1 cellular context compared by ENCODE assay signal in the genomic region with DNA sequence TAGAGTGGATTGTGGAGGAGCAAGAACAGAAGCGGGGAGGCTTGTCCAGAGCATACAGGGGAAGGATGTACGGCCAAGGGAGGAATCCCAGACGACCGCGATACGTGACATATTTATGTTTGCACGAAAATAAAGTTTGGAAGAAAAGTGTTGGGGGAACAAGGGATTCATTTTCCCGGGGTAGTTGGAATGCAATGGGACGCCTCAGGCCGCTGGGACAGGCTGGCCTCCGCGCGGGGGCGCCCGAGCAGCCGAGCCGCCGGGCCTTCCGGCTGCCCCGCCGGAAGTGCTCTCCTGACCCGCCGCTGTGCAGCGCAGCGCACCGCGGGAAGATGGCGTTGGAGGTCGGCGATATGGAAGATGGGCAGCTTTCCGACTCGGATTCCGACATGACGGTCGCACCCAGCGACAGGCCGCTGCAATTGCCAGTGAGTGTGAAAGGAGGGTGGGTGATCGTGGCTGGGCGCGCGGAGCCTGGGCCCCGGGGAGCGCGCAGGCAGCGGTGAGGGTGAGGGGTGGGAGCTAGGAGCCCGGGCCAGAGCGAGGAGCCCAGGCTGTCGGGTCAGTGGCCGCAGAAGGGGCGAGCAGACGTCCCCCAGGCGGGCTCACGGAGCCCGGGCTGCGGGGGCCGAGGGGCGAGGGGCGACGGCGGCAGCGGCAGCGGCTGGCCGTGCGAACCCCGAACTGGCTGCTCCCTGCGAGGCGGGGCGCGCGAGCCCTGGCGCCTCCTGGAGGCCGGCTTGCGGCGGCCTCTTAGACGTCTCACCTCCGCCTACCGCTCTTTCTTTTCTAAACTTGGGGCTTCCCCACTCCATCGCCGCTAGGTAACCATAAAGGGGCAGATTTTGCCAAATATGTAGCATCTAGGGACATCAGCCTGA.
TF ChIP-seq lines count a peak whose summit lies in the region.

A gene with protein sequence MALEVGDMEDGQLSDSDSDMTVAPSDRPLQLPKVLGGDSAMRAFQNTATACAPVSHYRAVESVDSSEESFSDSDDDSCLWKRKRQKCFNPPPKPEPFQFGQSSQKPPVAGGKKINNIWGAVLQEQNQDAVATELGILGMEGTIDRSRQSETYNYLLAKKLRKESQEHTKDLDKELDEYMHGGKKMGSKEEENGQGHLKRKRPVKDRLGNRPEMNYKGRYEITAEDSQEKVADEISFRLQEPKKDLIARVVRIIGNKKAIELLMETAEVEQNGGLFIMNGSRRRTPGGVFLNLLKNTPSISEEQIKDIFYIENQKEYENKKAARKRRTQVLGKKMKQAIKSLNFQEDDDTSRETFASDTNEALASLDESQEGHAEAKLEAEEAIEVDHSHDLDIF (plus strand): TSS at position 317 of the 881 bp plus-strand sequence. CDS start 16 bp downstream, at position 333.

TF ChIP-seq in HEK293, 187 proteins besides CTCF, POLR2A, EP300 and RAD21 (continued from another document and continues in another):
- TF ChIP-seq HIC1 (tag by site-specific recombination; IDR thresholded peaks at IDR 0.05) (no peak), KLF8 (tag by site-specific recombination; IDR thresholded peaks at IDR 0.05) (peak; percentile 57; the same call in 1 of the 2 replicates), ZBTB7A (tag by site-specific recombination; IDR thresholded peaks at IDR 0.05; ENCODE audit: low read depth) (no peak), ZSCAN30 (tag by site-specific recombination; IDR thresholded peaks at IDR 0.05) (peak; percentile 62; the same call in 1 of the 2 replicates), ZNF354C (tag by site-specific recombination; IDR thresholded peaks at IDR 0.05; ENCODE audit: borderline replicate concordance, low read depth) (no peak), ZNF37A (tag by site-specific recombination; IDR thresholded peaks at IDR 0.05) (no peak), ZNF530 (tag by site-specific recombination; IDR thresholded peaks at IDR 0.05; ENCODE audit: low read depth) (no peak), OVOL3 (tag by site-specific recombination; IDR thresholded peaks at IDR 0.05) (no peak), GLI2 (tag by site-specific recombination; IDR thresholded peaks at IDR 0.05; ENCODE audit: borderline replicate concordance, low read depth) (no peak), ZNF610 (tag by site-specific recombination; IDR thresholded peaks at IDR 0.05; ENCODE audit: borderline replicate concordance) (0 out of 2 replicates have a peak, but pooled peaks have one; percentile 57), ZNF221 (tag by site-specific recombination; IDR thresholded peaks at IDR 0.05; ENCODE audit: borderline replicate concordance) (no peak), ATF2 (tag by site-specific recombination; IDR thresholded peaks at IDR 0.05; ENCODE audit: low read depth) (no peak), ZIC2 (tag by site-specific recombination; IDR thresholded peaks at IDR 0.05) (peak; percentile 67), ZNF514 (tag by site-specific recombination; IDR thresholded peaks at IDR 0.05) (no peak), PATZ1 (tag by site-specific recombination; IDR thresholded peaks at IDR 0.05) (no peak), ZNF292 (tag by site-specific recombination; IDR thresholded peaks at IDR 0.05; ENCODE audit: borderline replicate concordance, low read depth) (no peak), ZNF580 (tag by site-specific recombination; IDR thresholded peaks at IDR 0.05) (0 out of 2 replicates have a peak, but pooled peaks have one; percentile 27), ZNF394 (tag by site-specific recombination; IDR thresholded peaks at IDR 0.05; ENCODE audit: borderline replicate concordance) (peak; percentile 36; the same call in 1 of the 2 replicates), SCRT1 (tag by site-specific recombination; IDR thresholded peaks at IDR 0.05; ENCODE audit: borderline replicate concordance) (no peak), ZNF791 (tag by site-specific recombination; IDR thresholded peaks at IDR 0.05) (no peak), ZNF623 (tag by site-specific recombination; IDR thresholded peaks at IDR 0.05) (no peak), ZNF488 (tag by site-specific recombination; IDR thresholded peaks at IDR 0.05) (no peak), ZNF132 (tag by site-specific recombination; IDR thresholded peaks at IDR 0.05; ENCODE audit: borderline replicate concordance) (no peak), ZNF366 (tag by site-specific recombination; conservative IDR thresholded peaks at IDR 0.05) (0 out of 2 replicates have a peak, but pooled peaks have one; percentile 13), OSR2 (tag by site-specific recombination; IDR thresholded peaks at IDR 0.05) (no peak), GLIS2 (tag by site-specific recombination; IDR thresholded peaks at IDR 0.05) (peak; percentile 14; the same call in 1 of the 2 replicates), ZNF211 (tag by site-specific recombination; IDR thresholded peaks at IDR 0.05; ENCODE audit: low read depth) (no peak)
- TF ChIP-seq, protein P1, sequence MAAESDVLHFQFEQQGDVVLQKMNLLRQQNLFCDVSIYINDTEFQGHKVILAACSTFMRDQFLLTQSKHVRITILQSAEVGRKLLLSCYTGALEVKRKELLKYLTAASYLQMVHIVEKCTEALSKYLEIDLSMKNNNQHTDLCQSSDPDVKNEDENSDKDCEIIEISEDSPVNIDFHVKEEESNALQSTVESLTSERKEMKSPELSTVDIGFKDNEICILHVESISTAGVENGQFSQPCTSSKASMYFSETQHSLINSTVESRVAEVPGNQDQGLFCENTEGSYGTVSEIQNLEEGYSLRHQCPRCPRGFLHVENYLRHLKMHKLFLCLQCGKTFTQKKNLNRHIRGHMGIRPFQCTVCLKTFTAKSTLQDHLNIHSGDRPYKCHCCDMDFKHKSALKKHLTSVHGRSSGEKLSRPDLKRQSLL (tag by site-specific recombination; IDR thresholded peaks at IDR 0.05), result 0 out of 2 replicates have a peak, but pooled peaks have one; percentile 7
- TF ChIP-seq, protein P2, sequence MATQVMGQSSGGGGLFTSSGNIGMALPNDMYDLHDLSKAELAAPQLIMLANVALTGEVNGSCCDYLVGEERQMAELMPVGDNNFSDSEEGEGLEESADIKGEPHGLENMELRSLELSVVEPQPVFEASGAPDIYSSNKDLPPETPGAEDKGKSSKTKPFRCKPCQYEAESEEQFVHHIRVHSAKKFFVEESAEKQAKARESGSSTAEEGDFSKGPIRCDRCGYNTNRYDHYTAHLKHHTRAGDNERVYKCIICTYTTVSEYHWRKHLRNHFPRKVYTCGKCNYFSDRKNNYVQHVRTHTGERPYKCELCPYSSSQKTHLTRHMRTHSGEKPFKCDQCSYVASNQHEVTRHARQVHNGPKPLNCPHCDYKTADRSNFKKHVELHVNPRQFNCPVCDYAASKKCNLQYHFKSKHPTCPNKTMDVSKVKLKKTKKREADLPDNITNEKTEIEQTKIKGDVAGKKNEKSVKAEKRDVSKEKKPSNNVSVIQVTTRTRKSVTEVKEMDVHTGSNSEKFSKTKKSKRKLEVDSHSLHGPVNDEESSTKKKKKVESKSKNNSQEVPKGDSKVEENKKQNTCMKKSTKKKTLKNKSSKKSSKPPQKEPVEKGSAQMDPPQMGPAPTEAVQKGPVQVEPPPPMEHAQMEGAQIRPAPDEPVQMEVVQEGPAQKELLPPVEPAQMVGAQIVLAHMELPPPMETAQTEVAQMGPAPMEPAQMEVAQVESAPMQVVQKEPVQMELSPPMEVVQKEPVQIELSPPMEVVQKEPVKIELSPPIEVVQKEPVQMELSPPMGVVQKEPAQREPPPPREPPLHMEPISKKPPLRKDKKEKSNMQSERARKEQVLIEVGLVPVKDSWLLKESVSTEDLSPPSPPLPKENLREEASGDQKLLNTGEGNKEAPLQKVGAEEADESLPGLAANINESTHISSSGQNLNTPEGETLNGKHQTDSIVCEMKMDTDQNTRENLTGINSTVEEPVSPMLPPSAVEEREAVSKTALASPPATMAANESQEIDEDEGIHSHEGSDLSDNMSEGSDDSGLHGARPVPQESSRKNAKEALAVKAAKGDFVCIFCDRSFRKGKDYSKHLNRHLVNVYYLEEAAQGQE (tag by site-specific recombination; IDR thresholded peaks at IDR 0.05), result no peak; the same call in 1 of the 2 replicates
- TF ChIP-seq, protein P3, sequence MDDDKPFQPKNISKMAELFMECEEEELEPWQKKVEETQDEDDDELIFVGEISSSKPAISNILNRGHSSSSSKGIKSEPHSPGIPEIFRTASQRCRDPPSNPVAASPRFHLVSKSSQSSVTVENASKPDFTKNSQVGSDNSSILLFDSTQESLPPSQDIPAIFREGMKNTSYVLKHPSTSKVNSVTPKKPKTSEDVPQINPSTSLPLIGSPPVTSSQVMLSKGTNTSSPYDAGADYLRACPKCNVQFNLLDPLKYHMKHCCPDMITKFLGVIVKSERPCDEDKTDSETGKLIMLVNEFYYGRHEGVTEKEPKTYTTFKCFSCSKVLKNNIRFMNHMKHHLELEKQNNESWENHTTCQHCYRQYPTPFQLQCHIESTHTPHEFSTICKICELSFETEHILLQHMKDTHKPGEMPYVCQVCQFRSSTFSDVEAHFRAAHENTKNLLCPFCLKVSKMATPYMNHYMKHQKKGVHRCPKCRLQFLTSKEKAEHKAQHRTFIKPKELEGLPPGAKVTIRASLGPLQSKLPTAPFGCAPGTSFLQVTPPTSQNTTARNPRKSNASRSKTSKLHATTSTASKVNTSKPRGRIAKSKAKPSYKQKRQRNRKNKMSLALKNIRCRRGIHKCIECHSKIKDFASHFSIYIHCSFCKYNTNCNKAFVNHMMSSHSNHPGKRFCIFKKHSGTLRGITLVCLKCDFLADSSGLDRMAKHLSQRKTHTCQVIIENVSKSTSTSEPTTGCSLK (tag by site-specific recombination; IDR thresholded peaks at IDR 0.05), result no peak
- TF ChIP-seq, protein P4, sequence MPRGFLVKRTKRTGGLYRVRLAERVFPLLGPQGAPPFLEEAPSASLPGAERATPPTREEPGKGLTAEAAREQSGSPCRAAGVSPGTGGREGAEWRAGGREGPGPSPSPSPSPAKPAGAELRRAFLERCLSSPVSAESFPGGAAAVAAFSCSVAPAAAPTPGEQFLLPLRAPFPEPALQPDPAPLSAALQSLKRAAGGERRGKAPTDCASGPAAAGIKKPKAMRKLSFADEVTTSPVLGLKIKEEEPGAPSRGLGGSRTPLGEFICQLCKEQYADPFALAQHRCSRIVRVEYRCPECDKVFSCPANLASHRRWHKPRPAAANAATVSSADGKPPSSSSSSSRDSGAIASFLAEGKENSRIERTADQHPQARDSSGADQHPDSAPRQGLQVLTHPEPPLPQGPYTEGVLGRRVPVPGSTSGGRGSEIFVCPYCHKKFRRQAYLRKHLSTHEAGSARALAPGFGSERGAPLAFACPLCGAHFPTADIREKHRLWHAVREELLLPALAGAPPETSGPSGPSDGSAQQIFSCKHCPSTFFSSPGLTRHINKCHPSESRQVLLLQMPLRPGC (tag by site-specific recombination; IDR thresholded peaks at IDR 0.05), result peak; percentile 33; the same call in 1 of the 2 replicates
- TF ChIP-seq, protein P5, sequence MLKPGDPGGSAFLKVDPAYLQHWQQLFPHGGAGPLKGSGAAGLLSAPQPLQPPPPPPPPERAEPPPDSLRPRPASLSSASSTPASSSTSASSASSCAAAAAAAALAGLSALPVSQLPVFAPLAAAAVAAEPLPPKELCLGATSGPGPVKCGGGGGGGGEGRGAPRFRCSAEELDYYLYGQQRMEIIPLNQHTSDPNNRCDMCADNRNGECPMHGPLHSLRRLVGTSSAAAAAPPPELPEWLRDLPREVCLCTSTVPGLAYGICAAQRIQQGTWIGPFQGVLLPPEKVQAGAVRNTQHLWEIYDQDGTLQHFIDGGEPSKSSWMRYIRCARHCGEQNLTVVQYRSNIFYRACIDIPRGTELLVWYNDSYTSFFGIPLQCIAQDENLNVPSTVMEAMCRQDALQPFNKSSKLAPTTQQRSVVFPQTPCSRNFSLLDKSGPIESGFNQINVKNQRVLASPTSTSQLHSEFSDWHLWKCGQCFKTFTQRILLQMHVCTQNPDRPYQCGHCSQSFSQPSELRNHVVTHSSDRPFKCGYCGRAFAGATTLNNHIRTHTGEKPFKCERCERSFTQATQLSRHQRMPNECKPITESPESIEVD (tag by site-specific recombination; IDR thresholded peaks at IDR 0.05), result no peak
